In the genomic region with DNA sequence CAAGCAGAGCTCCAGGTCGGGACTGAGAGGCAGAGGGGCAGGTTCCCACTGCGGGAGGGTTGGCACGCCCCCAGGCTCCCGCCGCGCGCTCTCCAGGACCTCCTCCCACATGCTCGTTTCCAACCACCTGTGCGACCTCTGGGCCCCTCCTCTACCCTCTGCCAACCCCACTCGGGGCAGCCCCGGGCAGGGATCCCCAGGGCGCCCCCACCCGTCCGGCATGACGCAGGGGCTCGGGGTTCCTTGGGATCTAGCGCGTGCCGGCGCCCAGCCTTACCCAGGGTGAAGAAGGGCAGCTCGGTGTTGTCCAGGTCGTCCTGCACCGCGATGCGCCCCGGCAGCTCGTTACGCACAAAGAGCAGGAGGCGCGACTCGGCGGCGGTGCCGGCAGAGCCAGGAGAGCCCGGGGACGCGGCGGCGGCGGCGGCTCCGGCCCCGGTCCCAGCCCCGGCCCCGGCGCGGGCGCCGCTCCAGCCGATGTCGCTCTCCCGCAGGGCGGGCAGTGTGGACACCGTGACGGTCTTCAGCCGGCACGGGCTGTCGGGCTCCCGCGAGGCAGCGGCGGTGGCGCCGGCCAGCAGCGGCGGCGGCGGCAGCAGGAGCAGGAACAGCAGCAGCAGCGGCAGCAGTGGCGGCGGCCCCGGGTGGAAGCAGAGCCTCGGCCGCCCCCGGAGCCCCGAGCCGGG, we compare ENCODE assay signal across 7 cellular contexts. TPM values are rescaled to one million over a fixed set of nuclear protein-coding genes. Genes with fewer than 3 reads are reported as not detected.
A peak's percentile ranks its signal among the peaks of the same experiment; 100 is the strongest.
DNase-seq lines count a peak whose midpoint lies in the region; ATAC-seq and TF ChIP-seq lines count a peak whose summit lies in the region.

No MANE protein-coding gene starts in this region.

- TF ChIP-seq CTCF in GM13977 (IDR thresholded peaks at IDR 0.05; ENCODE audit: extremely low read depth, insufficient read depth, missing control alignments) = no peak
- TF ChIP-seq CTCF in Peyer's patch (IDR thresholded peaks at IDR 0.05) = no peak

- H3K4me3 ChIP-seq in Peyer's patch (peak overlapping the region in 3 of 4 donors; percentile 24 to 54 (median 50)), rectal smooth muscle tissue (ENCODE audit: low read length) (peak overlapping the region; percentile 44)

- no peak for TF ChIP-seq POLR2A in Peyer's patch (IDR thresholded peaks at IDR 0.05)

- no peak overlapping the region for H3K27ac ChIP-seq in Peyer's patch
- H3K27ac ChIP-seq in rectal smooth muscle tissue (ENCODE audit: low read depth, low read length) = no peak overlapping the region

- H3K9me3 ChIP-seq in Peyer's patch = no peaks in the 10 kb centered on the region

- H3K4me1 ChIP-seq in Peyer's patch = peaks cover 0 to 19% (median 0%) of the 10 kb centered on the region in 4 donors
- no peaks in the 10 kb centered on the region for H3K4me1 ChIP-seq in rectal smooth muscle tissue (ENCODE audit: control insufficient read depth, insufficient read depth, low read length)

- H3K9ac ChIP-seq in rectal smooth muscle tissue (ENCODE audit: low read length) = no peak overlapping the region

- ATAC-seq in left cardiac atrium (peak; percentile 47 to 52), GM21367 (IDR thresholded peaks at IDR 0.05; ENCODE audit: unreplicated experiment) (no peak), HG03342 (IDR thresholded peaks at IDR 0.05; ENCODE audit: unreplicated experiment) (no peak)

- no peaks in the 10 kb centered on the region for H3K36me3 ChIP-seq in Peyer's patch
- no peaks in the 10 kb centered on the region for H3K36me3 ChIP-seq in rectal smooth muscle tissue (ENCODE audit: control insufficient read depth, insufficient read depth, low read length)

- intact Hi-C loops in left cardiac atrium (cut with DNase I) = loop anchor here in 1 of 2 donors (5.0 kb wide), 2 partner anchors 252 to 342 kb away; no protein-coding TSS in a partner anchor

- in situ Hi-C loops in GM13977 (cut with MboI; ENCODE audit: low pct_unique_long_range_greater_than_20kb, low sequenced_read_pairs, unreplicated experiment) = no loop called here

- DNase-seq in GM13977 (ENCODE audit: low spot score) (peak; percentile 56), Peyer's patch (no peak), left cardiac atrium (peak; percentile 41), kidney glomerular epithelial cell (lab: John Stamatoyannopoulos, UW) (no peak)

- H3K27me3 ChIP-seq in Peyer's patch (peaks cover 0 to 21% of the 10 kb centered on the region in 2 donors), rectal smooth muscle tissue (ENCODE audit: control insufficient read depth, insufficient read depth, low read length) (peaks cover 25% of the 10 kb centered on the region)

RNA-seq across cellular contexts. Expression of a gene that starts 0.5 kb away (rescaled TPM):
- total RNA-seq in Peyer's patch = 10 to 100 TPM in 1 of 4 donors, 1 to 10 TPM in 3; 3.3 to 10.2 (median 6.3) TPM
- total RNA-seq in left cardiac atrium = 10 to 100 TPM; 16.8 to 31.3 TPM

Comparison
In these comparisons a context has a peak if more than half of its experiments do, and no peak if none do; other contexts are left out.
1. DNase-seq: peak in GM13977 (single experiment) and left cardiac atrium (single experiment); none in Peyer's patch (0 of 3) and kidney glomerular epithelial cell (single experiment).
2. ATAC-seq: peak in left cardiac atrium (2 of 2); none in GM21367 (single experiment) and HG03342 (single experiment).